Comparison of ENCODE assay signal across 8 cellular contexts in genomic region chr14:77141592-77142288, GRCh38. TPM values are rescaled to one million over a fixed set of nuclear protein-coding genes. Genes with fewer than 3 reads are reported as not detected.
DNase-seq lines count a peak whose midpoint lies in the region; ATAC-seq, FAIRE-seq and TF ChIP-seq lines count a peak whose summit lies in the region.

A gene with protein sequence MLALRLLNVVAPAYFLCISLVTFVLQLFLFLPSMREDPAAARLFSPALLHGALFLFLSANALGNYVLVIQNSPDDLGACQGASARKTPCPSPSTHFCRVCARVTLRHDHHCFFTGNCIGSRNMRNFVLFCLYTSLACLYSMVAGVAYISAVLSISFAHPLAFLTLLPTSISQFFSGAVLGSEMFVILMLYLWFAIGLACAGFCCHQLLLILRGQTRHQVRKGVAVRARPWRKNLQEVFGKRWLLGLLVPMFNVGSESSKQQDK (minus strand): TSS chr14:77141791. CDS start chr14:77139738, 2,053 bp downstream.

- H2AFZ ChIP-seq in astrocyte (ENCODE audit: low read depth, low read length): peak within 1 kb of the TSS; percentile 75

- H3K27ac ChIP-seq in heart left ventricle (no peak within 1 kb of the TSS), astrocyte (ENCODE audit: low read depth, low read length) (no peak within 1 kb of the TSS), lung (ENCODE audit: low read depth in 1 of 2, low read length in 1 of 2) (no peak within 1 kb of the TSS)

- H3K4me3 ChIP-seq in heart left ventricle: peak within 1 kb of the TSS; percentile 17 to 53 (median 41)
- H3K4me3 ChIP-seq in astrocyte (ENCODE audit: insufficient read depth, low read depth, low read length): peak within 1 kb of the TSS; percentile 37
- H3K4me3 ChIP-seq in lung: peak within 1 kb of the TSS; percentile 8

- peaks cover 8% of the 10 kb centered on the region for H4K20me1 ChIP-seq in astrocyte (ENCODE audit: insufficient read depth, low read length)

- H3K4me3 Mint-ChIP-seq in astrocyte (ENCODE audit: unreplicated experiment): peak within 1 kb of the TSS; percentile 85

- H3K4me2 ChIP-seq in astrocyte (ENCODE audit: low read length): peak within 1 kb of the TSS; percentile 86

- H3K79me2 ChIP-seq in astrocyte (ENCODE audit: insufficient read depth, low read length): no peaks in the 10 kb centered on the region

- H3K9me3 ChIP-seq in heart left ventricle (no peaks in the 10 kb centered on the region), astrocyte (ENCODE audit: insufficient read depth, low read depth, low read length) (no peaks in the 10 kb centered on the region), lung (ENCODE audit: control insufficient read depth in 2 of 2, insufficient read depth in 1 of 2, low read length in 1 of 2) (no peaks in the 10 kb centered on the region)

- FAIRE-seq in astrocyte (lab: Jason Lieb, UNC): no peak

- no peaks in the 10 kb centered on the region for H3K36me3 Mint-ChIP-seq in astrocyte (ENCODE audit: low read depth, unreplicated experiment)

- H3K9ac ChIP-seq in astrocyte (ENCODE audit: low read length): no peak within 1 kb of the TSS

- no peaks in the 10 kb centered on the region for H3K4me1 Mint-ChIP-seq in astrocyte (ENCODE audit: low read depth, unreplicated experiment)

- H3K27me3 ChIP-seq in heart left ventricle (peaks cover 31 to 99% (median 92%) of the 10 kb centered on the region in 9 donors), astrocyte (ENCODE audit: insufficient read depth, low read length) (peaks cover 75% of the 10 kb centered on the region), lung (ENCODE audit: control insufficient read depth, insufficient read depth) (peaks cover 5% of the 10 kb centered on the region)

- H3K4me1 ChIP-seq in heart left ventricle (peaks cover 5 to 29% (median 19%) of the 10 kb centered on the region in 12 donors), astrocyte (ENCODE audit: insufficient read depth, low read length) (peaks cover 12% of the 10 kb centered on the region), lung (ENCODE audit: control insufficient read depth in 2 of 2, insufficient read depth in 2 of 2, low read length in 2 of 2) (peaks cover 3 to 15% of the 10 kb centered on the region in 2 donors)

- H3K36me3 ChIP-seq in heart left ventricle (no peaks in the 10 kb centered on the region), astrocyte (ENCODE audit: insufficient read depth, low read length) (no peaks in the 10 kb centered on the region), lung (ENCODE audit: control insufficient read depth in 2 of 2, insufficient read depth in 2 of 2, low read length in 2 of 2) (no peaks in the 10 kb centered on the region)

- H3K27ac Mint-ChIP-seq in astrocyte (ENCODE audit: unreplicated experiment): peak within 1 kb of the TSS; percentile 34

- no peak for TF ChIP-seq CTCF in heart left ventricle (IDR thresholded peaks at IDR 0.05)
- TF ChIP-seq CTCF in astrocyte (IDR thresholded peaks at IDR 0.05; ENCODE audit: insufficient read depth, low read depth, low read length): no peak
- no peak for TF ChIP-seq CTCF in lung (IDR thresholded peaks at IDR 0.05; ENCODE audit: control extremely low read depth, extremely low read depth)

- H3K9me3 Mint-ChIP-seq in astrocyte (ENCODE audit: unreplicated experiment): peaks cover 2% of the 10 kb centered on the region

- ATAC-seq in heart left ventricle (no peak), Right ventricle myocardium inferior (no peak), lung (ENCODE audit: insufficient read depth, low FRiP score) (no peak), HG03108 (IDR thresholded peaks at IDR 0.05; ENCODE audit: unreplicated experiment) (no peak)

- H3K27me3 Mint-ChIP-seq in astrocyte (ENCODE audit: low read depth, unreplicated experiment): peaks cover 76% of the 10 kb centered on the region

- intact Hi-C loops in heart left ventricle (cut with DNase I) (no loop called here), Right ventricle myocardium inferior (cut with DNase I) (no loop called here)

- 1 to 6% (median 2%) methylated on average over 10 to 36 of the region's 36 CpGs for WGBS in heart left ventricle, 4 donors
- WGBS in lung, 2 donors: 2 to 3% methylated on average over 33 to 36 of the region's 36 CpGs

- no peak for DNase-seq in heart left ventricle
- DNase-seq in Right ventricle myocardium inferior (ENCODE audit: missing footprints): no peak
- no peak for DNase-seq in astrocyte (ENCODE audit: low read depth)
- no peak for DNase-seq in lung (ENCODE audit: low spot score)
- no peak for DNase-seq in SIG-M5 treated with dmso at 0.1 percent for 504 hours (lab: John Stamatoyannopoulos, UW; ENCODE audit: unreplicated experiment)
- DNase-seq in GM19238 (ENCODE audit: insufficient read length, low spot score): no peak
- no peak for DNase-seq in RKO (ENCODE audit: low spot score)

- TF ChIP-seq POLR2A in heart left ventricle (IDR thresholded peaks at IDR 0.05): no peak

RNA-seq across cellular contexts. Expression of the gene that starts here (rescaled TPM):
- total RNA-seq in heart left ventricle (under 1 TPM in 1 of 9 donors, not detected in 8; 0.12 TPM), Right ventricle myocardium inferior (not detected), astrocyte (0.50 and 0.52 TPM in 2 replicates), lung (not detected)
- polyA plus RNA-seq in heart left ventricle (not detected), lung (under 1 TPM in 1 of 2 donors, not detected in 1; 0.02 TPM)
